25 cellular contexts compared by ENCODE assay signal in the genomic region with DNA sequence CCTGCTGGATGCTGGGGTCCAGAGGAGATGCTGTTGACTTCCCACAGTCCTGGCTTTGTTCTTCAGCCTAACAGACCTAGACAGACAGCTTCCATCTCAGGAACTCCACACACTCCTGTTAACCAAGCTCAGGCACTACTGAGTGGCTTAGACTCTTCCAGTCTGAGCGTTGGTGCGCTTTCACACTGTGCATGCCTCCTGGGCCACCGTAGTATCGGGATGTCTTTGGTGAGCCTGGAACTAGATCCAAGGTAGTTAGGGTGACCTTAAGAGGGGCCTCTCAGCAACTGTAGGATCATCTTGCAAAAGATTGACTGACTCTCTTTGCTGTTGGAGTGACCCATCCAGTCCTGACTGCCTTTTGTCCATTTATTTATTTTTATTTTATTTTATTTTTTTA. TPM values are rescaled to one million over a fixed set of nuclear protein-coding genes. Genes with fewer than 3 reads are reported as not detected.
DNase-seq lines count a peak whose midpoint lies in the region; ATAC-seq and TF ChIP-seq lines count a peak whose summit lies in the region.
"Had no signal": no experiment of that assay in that cellular context is flagged by ENCODE, and none has a peak within 500 bp of the region (broad histone marks: within the 10 kb centered on the region; RNA-seq: fewer than 3 reads in every experiment).

No MANE protein-coding gene starts in this region.

- H3K9me3 ChIP-seq in HEK293 (ENCODE audit: control insufficient read depth, insufficient read depth, low read depth, low read length) = no peaks in the 10 kb centered on the region
- no peaks in the 10 kb centered on the region for H3K9me3 ChIP-seq in HAP-1
- H3K9me3 ChIP-seq: A549; BE2C; BLaER1 treated with 17β-estradiol and CSF1 and Interleukin-3, amounts not matched to agents 10 nM and 100 nM had no signal

- peaks cover 84% of the 10 kb centered on the region for H3K36me3 Mint-ChIP-seq in activated T-helper 17 cell treated with anti-CD3 and anti-CD28 coated beads, Interleukin-2, amount 50 U/mL, for 72 hours (ENCODE audit: low read depth)
- peaks cover 75% of the 10 kb centered on the region for H3K36me3 Mint-ChIP-seq in stimulated activated effector memory CD8-positive, alpha-beta T cell treated with anti-CD3 and anti-CD28 coated beads, Interleukin-12 subunit alpha, Interleukin-12 subunit beta, amount 100 ng/mL, for 72 hours

- POLR2A ChIA-PET in HEK293 (lab: Yijun Ruan, JAX) = interaction anchor here (0.6 to 2.4 kb wide), 3 partner anchors 9 to 279 kb away, joined by 4 to 10 read pairs (median 9); partner anchors contain the start of gene SCAND1

- in situ Hi-C loops in HAP-1 (cut with MboI; ENCODE audit: low sequenced_read_pairs) = no loop called here

- H3K4me1 ChIP-seq in HEK293 (ENCODE audit: control insufficient read depth, insufficient read depth, low read length) (no peaks in the 10 kb centered on the region), HAP-1 (peaks cover 15% of the 10 kb centered on the region)
- H3K4me1 ChIP-seq: A549, BE2C had no signal

- H3K36me3 ChIP-seq in HEK293 (ENCODE audit: control insufficient read depth in 2 of 2, insufficient read depth in 1 of 2, low read length in 2 of 2) = peaks cover 3 to 64% of the 10 kb centered on the region in 2 experiments; a peak in 2 of 3 replicates
- peaks cover 10% of the 10 kb centered on the region for H3K36me3 ChIP-seq in HAP-1 (replicated peaks)

- H3K4me3 ChIP-seq in HEK293 (ENCODE audit: low read depth, low read length) (no peak overlapping the region), HAP-1 (no peak overlapping the region)
- H3K4me3 ChIP-seq: A549; BLaER1 treated with 17β-estradiol and CSF1 and Interleukin-3, amounts not matched to agents 10 nM and 100 nM; GM12878; GM23248 had no signal

- H3K4me3 Mint-ChIP-seq in activated T-helper 17 cell treated with anti-CD3 and anti-CD28 coated beads, Interleukin-2, amount 50 U/mL, for 72 hours = no peak overlapping the region
- H3K4me3 Mint-ChIP-seq in stimulated activated effector memory CD8-positive, alpha-beta T cell treated with anti-CD3 and anti-CD28 coated beads, Interleukin-12 subunit alpha, Interleukin-12 subunit beta, amount 100 ng/mL, for 72 hours = no peak overlapping the region
- H3K4me3 Mint-ChIP-seq: CD14-positive monocyte; CD4-positive, alpha-beta T cell; CD8-positive, alpha-beta memory T cell; HFFc6 had no signal

- TF ChIP-seq CTCF in HEK293 (tag by site-specific recombination; IDR thresholded peaks at IDR 0.05) = no peak

- H3K27ac Mint-ChIP-seq in activated T-helper 17 cell treated with anti-CD3 and anti-CD28 coated beads, Interleukin-2, amount 50 U/mL, for 72 hours = peak overlapping the region; percentile 49
- peak overlapping the region; percentile 7 for H3K27ac Mint-ChIP-seq in stimulated activated effector memory CD8-positive, alpha-beta T cell treated with anti-CD3 and anti-CD28 coated beads, Interleukin-12 subunit alpha, Interleukin-12 subunit beta, amount 100 ng/mL, for 72 hours
- H3K27ac Mint-ChIP-seq: CD4-positive, alpha-beta T cell; HFFc6 had no signal

- H3K4me1 Mint-ChIP-seq in activated T-helper 17 cell treated with anti-CD3 and anti-CD28 coated beads, Interleukin-2, amount 50 U/mL, for 72 hours = no peaks in the 10 kb centered on the region
- no peaks in the 10 kb centered on the region for H3K4me1 Mint-ChIP-seq in stimulated activated effector memory CD8-positive, alpha-beta T cell treated with anti-CD3 and anti-CD28 coated beads, Interleukin-12 subunit alpha, Interleukin-12 subunit beta, amount 100 ng/mL, for 72 hours

- no peak overlapping the region for H3K27ac ChIP-seq in HEK293 (ENCODE audit: extremely low read depth, low read depth, low read length)
- H3K27ac ChIP-seq: A549; BLaER1 treated with 17β-estradiol and CSF1 and Interleukin-3, amounts not matched to agents 10 nM and 100 nM; GM23248 had no signal

- CTCF ChIA-PET in HEK293 (lab: Yijun Ruan, JAX) = interaction anchor here (0.6 to 0.8 kb wide), 2 partner anchors 9 to 10 kb away, joined by 3 to 4 read pairs; partner anchors contain the start of gene SCAND1

- H3K27me3 Mint-ChIP-seq in activated T-helper 17 cell treated with anti-CD3 and anti-CD28 coated beads, Interleukin-2, amount 50 U/mL, for 72 hours = no peaks in the 10 kb centered on the region
- H3K27me3 Mint-ChIP-seq: CD4-positive, alpha-beta T cell; CD8-positive, alpha-beta memory T cell had no signal

- peak; percentile 68 for DNase-seq in left kidney (ENCODE audit: low read depth, low spot score)
- DNase-seq in stimulated activated effector memory CD8-positive, alpha-beta T cell treated with anti-CD3 and anti-CD28 coated beads, Interleukin-12 subunit alpha, Interleukin-12 subunit beta, amount 100 ng/mL, for 72 hours (ENCODE audit: low spot score in 2 of 2) = no peak
- no peak for DNase-seq in HAP-1 (ENCODE audit: low spot score in 2 of 2)
- no peak for DNase-seq in stimulated activated CD8-positive, alpha-beta memory T cell treated with anti-CD3 and anti-CD28 coated beads, Interleukin-4, amount 100 ng/mL, for 48 hours
- DNase-seq in activated gamma-delta T cell treated with Interleukin-2 at 50 U/mL for 16 hours = no peak
- DNase-seq: 8988T; ACHN; AML-193; BE2C; CD4-positive, alpha-beta T cell; CD8-positive, alpha-beta memory T cell; DMS 273 treated with DMSO at 0.1 percent for 48 hours; DMS79; EL; GDM1; GM23248; H7; HFFc6 had no signal

- no peaks in the 10 kb centered on the region for H3K27me3 ChIP-seq in HAP-1 (ENCODE audit: low read depth)
- H3K27me3 ChIP-seq: BE2C; BLaER1 treated with 17β-estradiol and CSF1 and Interleukin-3, amounts not matched to agents 10 nM and 100 nM had no signal

- ATAC-seq in activated T-helper 17 cell treated with anti-CD3 and anti-CD28 coated beads, Interleukin-2, amount 50 U/mL, for 72 hours (replicated peaks) = no peak
- no peak for ATAC-seq in stimulated activated effector memory CD8-positive, alpha-beta T cell treated with anti-CD3 and anti-CD28 coated beads, Interleukin-12 subunit alpha, Interleukin-12 subunit beta, amount 100 ng/mL, for 72 hours
- ATAC-seq: A549, GM12878, HCT116 had no signal

- H3K9me3 Mint-ChIP-seq in activated T-helper 17 cell treated with anti-CD3 and anti-CD28 coated beads, Interleukin-2, amount 50 U/mL, for 72 hours = no peaks in the 10 kb centered on the region
- H3K9me3 Mint-ChIP-seq in stimulated activated effector memory CD8-positive, alpha-beta T cell treated with anti-CD3 and anti-CD28 coated beads, Interleukin-12 subunit alpha, Interleukin-12 subunit beta, amount 100 ng/mL, for 72 hours = no peaks in the 10 kb centered on the region
- H3K9me3 Mint-ChIP-seq: CD14-positive monocyte; CD4-positive, alpha-beta T cell; CD8-positive, alpha-beta memory T cell; HFFc6 had no signal

TF ChIP-seq in HEK293, 187 proteins besides CTCF, POLR2A, EP300 and RAD21:
- TF ChIP-seq ZNF600 (tag by site-specific recombination; IDR thresholded peaks at IDR 0.05) = 0 out of 2 replicates have a peak, but pooled peaks have one; percentile 16
- TF ChIP-seq ZNF221 (tag by site-specific recombination; IDR thresholded peaks at IDR 0.05; ENCODE audit: borderline replicate concordance) = no peak
- no peak for TF ChIP-seq PRDM10 (tag by site-specific recombination; IDR thresholded peaks at IDR 0.05)

RNA-seq across cellular contexts. Expression of gene SCAND1, which starts 10.1 kb away (rescaled TPM):
- total RNA-seq in activated T-helper 17 cell treated with anti-CD3 and anti-CD28 coated beads, Interleukin-2, amount 50 U/mL, for 72 hours = 10 to 100 TPM; 20.9 to 32.7 TPM

RNA-seq across cellular contexts. Expression of gene CNBD2, which starts 24.2 kb away (rescaled TPM):
- total RNA-seq in activated T-helper 17 cell treated with anti-CD3 and anti-CD28 coated beads, Interleukin-2, amount 50 U/mL, for 72 hours = 1 to 10 TPM; 5.0 to 5.1 TPM
